1 cellular context compared by ENCODE assay signal in genomic region chr17:48023408-48024148, GRCh38.
A peak's percentile ranks its signal among the peaks of the same experiment; 100 is the strongest.
TF ChIP-seq lines count a peak whose summit lies in the region.

No MANE protein-coding gene starts in this region.

TF ChIP-seq in Ishikawa, 13 proteins besides CTCF, POLR2A, EP300 and RAD21 (continued from another document):
- no peak for TF ChIP-seq REST (IDR thresholded peaks at IDR 0.05; ENCODE audit: low read depth)
- TF ChIP-seq MAX (IDR thresholded peaks at IDR 0.05) = peak; percentile 91
- no peak for TF ChIP-seq CEBPB (IDR thresholded peaks at IDR 0.05)
